Comparison of ENCODE assay signal across 24 cellular contexts in genomic region chr1:207311888-207312603, GRCh38.
"Had no signal": no experiment of that assay in that cellular context is flagged by ENCODE, and none has a peak within 500 bp of the region (broad histone marks: within the 10 kb centered on the region; RNA-seq: fewer than 3 reads in every experiment).

No MANE protein-coding gene starts in this region.

- H3K27ac ChIP-seq: dorsolateral prefrontal cortex, esophagus muscularis mucosa, sigmoid colon, thoracic aorta, upper lobe of left lung, VCaP had no signal

- H3K4me3 Mint-ChIP-seq: activated CD4-positive, alpha-beta T cell treated with anti-CD3 and anti-CD28 coated beads, Interleukin-2, amount 10 ng/mL, durations not matched to agents 24 days and 14 days; activated CD8-positive, alpha-beta T cell treated with anti-CD3 and anti-CD28 coated beads, Interleukin-2, amount 10 ng/mL, durations not matched to agents 7 days and 5 days; brain; immature natural killer cell; memory B cell; naive thymus-derived CD4-positive, alpha-beta T cell; neural crest cell; T-helper 2 cell treated with Interferon-gamma antibody and Interleukin-4, amounts not matched to agents 5 μg/mL and 100 μg/mL, for 36 hours had no signal

- H3K27ac Mint-ChIP-seq: activated CD4-positive, alpha-beta T cell treated with anti-CD3 and anti-CD28 coated beads, Interleukin-2, amount 10 ng/mL, durations not matched to agents 24 days and 14 days; activated CD8-positive, alpha-beta T cell treated with anti-CD3 and anti-CD28 coated beads, Interleukin-2, amount 10 ng/mL, durations not matched to agents 7 days and 5 days; activated naive CD4-positive, alpha-beta T cell treated with anti-CD3 and anti-CD28 coated beads, Interleukin-2, amount 50 U/mL, for 72 hours; brain; immature natural killer cell; memory B cell; T-helper 2 cell treated with Interferon-gamma antibody and Interleukin-4, amounts not matched to agents 5 μg/mL and 100 μg/mL, for 36 hours had no signal

- DNase-seq: activated CD4-positive, alpha-beta T cell treated with anti-CD3 and anti-CD28 coated beads, Interleukin-2, amount 10 ng/mL, durations not matched to agents 24 days and 14 days; activated CD8-positive, alpha-beta T cell treated with anti-CD3 and anti-CD28 coated beads, Interleukin-2, amount 10 ng/mL, durations not matched to agents 7 days and 5 days; activated gamma-delta T cell treated with Interleukin-2 at 50 U/mL for 16 hours; aorta; immature natural killer cell; kidney glomerular epithelial cell; naive thymus-derived CD4-positive, alpha-beta T cell; occipital lobe; sigmoid colon; spleen; stimulated activated CD4-positive, alpha-beta T cell treated with anti-CD3 and anti-CD28 coated beads, Interleukin-4, amount 100 ng/mL, for 1 hour; stimulated activated naive CD4-positive, alpha-beta T cell; upper lobe of left lung had no signal

- H3K27me3 Mint-ChIP-seq: memory B cell had no signal

- H3K4me1 Mint-ChIP-seq: neural crest cell had no signal

- H3K36me3 Mint-ChIP-seq: activated naive CD4-positive, alpha-beta T cell treated with anti-CD3 and anti-CD28 coated beads, Interleukin-2, amount 50 U/mL, for 72 hours; brain; immature natural killer cell had no signal

- H3K9me3 ChIP-seq: esophagus muscularis mucosa, sigmoid colon, spleen, thoracic aorta, upper lobe of left lung had no signal

- H3K9me3 Mint-ChIP-seq: activated CD4-positive, alpha-beta T cell treated with anti-CD3 and anti-CD28 coated beads, Interleukin-2, amount 10 ng/mL, durations not matched to agents 24 days and 14 days; brain; immature natural killer cell; memory B cell; neural crest cell; T-helper 2 cell treated with Interferon-gamma antibody and Interleukin-4, amounts not matched to agents 5 μg/mL and 100 μg/mL, for 36 hours had no signal

- ATAC-seq: activated CD4-positive, CD25-positive, alpha-beta regulatory T cell treated with anti-CD3 and anti-CD28 coated beads, Interleukin-2, amount 50 U/mL, for 24 hours; activated CD8-positive, alpha-beta T cell treated with anti-CD3 and anti-CD28 coated beads, Interleukin-2, amount 10 ng/mL, durations not matched to agents 7 days and 5 days; activated naive CD4-positive, alpha-beta T cell treated with anti-CD3 and anti-CD28 coated beads, Interleukin-2, amount 50 U/mL, for 72 hours; SK-N-SH treated with all-trans-retinoic acid at 6 μM for 48 hours had no signal

- H3K27me3 ChIP-seq: dorsolateral prefrontal cortex, esophagus muscularis mucosa, sigmoid colon, spleen, upper lobe of left lung had no signal

- H3K36me3 ChIP-seq: esophagus muscularis mucosa, sigmoid colon, spleen, thoracic aorta, upper lobe of left lung had no signal

- H3K4me3 ChIP-seq: dorsolateral prefrontal cortex, esophagus muscularis mucosa, sigmoid colon, spleen, thoracic aorta, upper lobe of left lung had no signal
